In genomic region chr4:116838609-116839008, GRCh38 we compare ENCODE assay signal across 7 cellular contexts.
"Had no signal": no experiment of that assay in that cellular context is flagged by ENCODE, and none has a peak within 500 bp of the region (broad histone marks: within the 10 kb centered on the region; RNA-seq: fewer than 3 reads in every experiment).

No MANE protein-coding gene starts in this region.

- H3K4me1 Mint-ChIP-seq: GM23338, H9, IgD-negative memory B cell had no signal

- H3K27me3 Mint-ChIP-seq: IgD-negative memory B cell had no signal

- H3K4me3 Mint-ChIP-seq: GM23338, H9, IgD-negative memory B cell had no signal

- DNase-seq: H9, HCEC 1CT, KBM-7 had no signal

- H3K36me3 Mint-ChIP-seq: IgD-negative memory B cell had no signal

- H3K9me3 Mint-ChIP-seq: GM23338, H9 had no signal

- H3K27ac Mint-ChIP-seq: GM23338, H9, IgD-negative memory B cell had no signal

- H3K27ac ChIP-seq: HL-60 had no signal

- H3K4me3 ChIP-seq: GM23338 had no signal

- ATAC-seq: GM23338, HepG2 had no signal
